ENCODE assay signal across 8 cellular contexts in genomic region chr19:7292352-7292949, GRCh38. TPM values are rescaled to one million over a fixed set of nuclear protein-coding genes. Genes with fewer than 3 reads are reported as not detected.
DNase-seq lines count a peak whose midpoint lies in the region; ATAC-seq and TF ChIP-seq lines count a peak whose summit lies in the region.

No MANE protein-coding gene starts in this region.

- CTCF ChIA-PET in activated CD4-positive, alpha-beta T cell treated with anti-CD3 and anti-CD28 coated beads for 36 hours (lab: Charles Lee): no interaction called here
- CTCF ChIA-PET in activated B cell treated with CpG ODN at 0.5 μM for 24 hours (lab: Charles Lee): no interaction called here

- H3K27ac ChIP-seq in substantia nigra (ENCODE audit: low read depth, low read length, poor library complexity, severe bottlenecking): peak overlapping the region; percentile 93

- no peak for TF ChIP-seq CTCF in activated B cell treated with CpG ODN at 0.5 μM for 24 hours (IDR thresholded peaks at IDR 0.05)
- no peak for TF ChIP-seq CTCF in mucosa of descending colon (IDR thresholded peaks at IDR 0.05)

- no peaks in the 10 kb centered on the region for H3K36me3 Mint-ChIP-seq in activated CD4-positive, alpha-beta T cell treated with anti-CD3 and anti-CD28 coated beads for 36 hours (ENCODE audit: low read depth)
- no peaks in the 10 kb centered on the region for H3K36me3 Mint-ChIP-seq in activated B cell treated with CpG ODN at 0.5 μM for 24 hours (ENCODE audit: low read depth)

- H3K27me3 Mint-ChIP-seq in activated CD4-positive, alpha-beta T cell treated with anti-CD3 and anti-CD28 coated beads for 36 hours: peaks cover 23% of the 10 kb centered on the region
- peaks cover 24% of the 10 kb centered on the region for H3K27me3 Mint-ChIP-seq in activated B cell treated with CpG ODN at 0.5 μM for 24 hours

- H3K4me1 Mint-ChIP-seq in activated CD4-positive, alpha-beta T cell treated with anti-CD3 and anti-CD28 coated beads for 36 hours: peaks cover 8% of the 10 kb centered on the region
- peaks cover 24% of the 10 kb centered on the region for H3K4me1 Mint-ChIP-seq in activated B cell treated with CpG ODN at 0.5 μM for 24 hours

- H3K9me3 Mint-ChIP-seq in activated CD4-positive, alpha-beta T cell treated with anti-CD3 and anti-CD28 coated beads for 36 hours (ENCODE audit: low read depth): no peaks in the 10 kb centered on the region
- H3K9me3 Mint-ChIP-seq in activated B cell treated with CpG ODN at 0.5 μM for 24 hours: no peaks in the 10 kb centered on the region

- no peak overlapping the region for H3K27ac Mint-ChIP-seq in activated CD4-positive, alpha-beta T cell treated with anti-CD3 and anti-CD28 coated beads for 36 hours
- no peak overlapping the region for H3K27ac Mint-ChIP-seq in activated B cell treated with CpG ODN at 0.5 μM for 24 hours

- intact Hi-C loops in activated CD4-positive, alpha-beta T cell treated with anti-CD3 and anti-CD28 coated beads for 36 hours (cut with DNase I, micrococcal nuclease): no loop called here
- intact Hi-C loops in activated B cell treated with CpG ODN at 0.5 μM for 24 hours (cut with micrococcal nuclease) (loop anchor here (5.0 kb wide), 1 partner anchor 45 kb away; no protein-coding TSS in a partner anchor), mucosa of descending colon (cut with DNase I, micrococcal nuclease) (loop anchor here in 1 of 2 donors (10.0 kb wide), 1 partner anchor 98 kb away; no protein-coding TSS in a partner anchor)

- H3K9me3 ChIP-seq in mucosa of descending colon: no peaks in the 10 kb centered on the region

- H3K4me3 Mint-ChIP-seq in activated CD4-positive, alpha-beta T cell treated with anti-CD3 and anti-CD28 coated beads for 36 hours: peak overlapping the region; percentile 54
- H3K4me3 Mint-ChIP-seq in activated B cell treated with CpG ODN at 0.5 μM for 24 hours: peak overlapping the region; percentile 65

- DNase-seq in activated CD4-positive, alpha-beta T cell treated with anti-CD3 and anti-CD28 coated beads for 36 hours: no peak
- no peak for DNase-seq in activated CD4-positive, alpha-beta T cell treated with anti-CD3 and anti-CD28 coated beads, Interleukin-2, amount 50 U/mL, for 1 hour
- no peak for DNase-seq in activated B cell treated with CpG ODN at 0.5 μM for 24 hours
- DNase-seq in left kidney (ENCODE audit: low read depth, low spot score): peak; percentile 9
- no peak for DNase-seq in substantia nigra (lab: John Stamatoyannopoulos, UW)
- no peak for DNase-seq in mucosa of descending colon

- H3K4me3 ChIP-seq in mucosa of descending colon: no peak overlapping the region

- POLR2A ChIA-PET in activated CD4-positive, alpha-beta T cell treated with anti-CD3 and anti-CD28 coated beads for 36 hours (lab: Charles Lee): interaction anchor here (0.6 kb wide), 1 partner anchor 105 kb away, joined by 3 read pairs; no protein-coding TSS in a partner anchor
- POLR2A ChIA-PET in activated B cell treated with CpG ODN at 0.5 μM for 24 hours (lab: Charles Lee): no interaction called here

- no peak for ATAC-seq in activated CD4-positive, alpha-beta T cell treated with anti-CD3 and anti-CD28 coated beads for 36 hours
- no peak for ATAC-seq in activated B cell treated with CpG ODN at 0.5 μM for 24 hours (ENCODE audit: low read depth)
- ATAC-seq in mucosa of descending colon: no peak
- no peak for ATAC-seq in GM21447 (IDR thresholded peaks at IDR 0.05; ENCODE audit: unreplicated experiment)
- ATAC-seq in HG03108 (IDR thresholded peaks at IDR 0.05; ENCODE audit: unreplicated experiment): no peak

- peaks cover 11% of the 10 kb centered on the region for H3K4me1 ChIP-seq in mucosa of descending colon (ENCODE audit: low read depth)

- no peaks in the 10 kb centered on the region for H3K36me3 ChIP-seq in mucosa of descending colon (ENCODE audit: low read depth)

RNA-seq across cellular contexts. Expression of gene INSR, which starts 1.8 kb away (rescaled TPM):
- 1 to 10 TPM; 3.5 to 4.2 TPM for total RNA-seq in activated CD4-positive, alpha-beta T cell treated with anti-CD3 and anti-CD28 coated beads for 36 hours
- total RNA-seq in activated B cell treated with CpG ODN at 0.5 μM for 24 hours (3.2 and 3.3 TPM in 2 replicates), mucosa of descending colon (100 to 1,000 TPM in 1 of 3 donors, 10 to 100 TPM in 2; 74.9 to 109 (median 91.2) TPM)

RNA-seq across cellular contexts. Expression of gene ARHGEF18, which starts 56.3 kb away (rescaled TPM):
- total RNA-seq in activated CD4-positive, alpha-beta T cell treated with anti-CD3 and anti-CD28 coated beads for 36 hours: 10 to 100 TPM; 36.6 to 39.3 TPM
- 45.8 and 51.9 TPM in 2 replicates for total RNA-seq in activated B cell treated with CpG ODN at 0.5 μM for 24 hours
- 10 to 100 TPM; 67.8 to 86.8 (median 81.2) TPM for total RNA-seq in mucosa of descending colon

Comparison
In these comparisons a context has a peak if more than half of its experiments do, and no peak if none do; other contexts are left out.
1. RNA of gene INSR, which starts 1.8 kb away (total RNA-seq): 74.9 to 109 TPM in mucosa of descending colon; 3.5 to 4.2 TPM in activated CD4-positive, alpha-beta T cell treated with anti-CD3 and anti-CD28 coated beads for 36 hours and 3.2 to 3.3 TPM in activated B cell treated with CpG ODN at 0.5 μM for 24 hours; every median in the first group is over 10 times any median in the second.